In genomic region chr15:28260722-28261121, GRCh38 we compare ENCODE assay signal across 23 cellular contexts.
DNase-seq lines count a peak whose midpoint lies in the region; ATAC-seq, FAIRE-seq and TF ChIP-seq lines count a peak whose summit lies in the region.
"Had no signal": no experiment of that assay in that cellular context is flagged by ENCODE, and none has a peak within 500 bp of the region (broad histone marks: within the 10 kb centered on the region; RNA-seq: fewer than 3 reads in every experiment).

No MANE protein-coding gene starts in this region.

- no peak overlapping the region for H3K4me3 ChIP-seq in bronchial epithelial cell (ENCODE audit: low read depth, low read length)
- no peak overlapping the region for H3K4me3 ChIP-seq in right cardiac atrium (ENCODE audit: low read length)
- H3K4me3 ChIP-seq in naive thymus-derived CD4-positive, alpha-beta T cell (ENCODE audit: low read length): no peak overlapping the region
- H3K4me3 ChIP-seq: left lung, thyroid gland had no signal

- WGBS in right cardiac atrium: 53% methylated on average over 5 of the region's 5 CpGs

- FAIRE-seq in bronchial epithelial cell (lab: Jason Lieb, UNC): peak; percentile 50

- peaks cover 8% of the 10 kb centered on the region for H3K4me1 Mint-ChIP-seq in activated naive CD4-positive, alpha-beta T cell treated with anti-CD3 and anti-CD28 coated beads for 36 hours (ENCODE audit: low read depth)
- peaks cover 5 to 24% (median 16%) of the 10 kb centered on the region in 7 donors for H3K4me1 Mint-ChIP-seq in naive thymus-derived CD4-positive, alpha-beta T cell

- no peaks in the 10 kb centered on the region for H3K27me3 Mint-ChIP-seq in activated naive CD4-positive, alpha-beta T cell treated with anti-CD3 and anti-CD28 coated beads for 36 hours (ENCODE audit: low read depth)
- no peaks in the 10 kb centered on the region for H3K27me3 Mint-ChIP-seq in naive thymus-derived CD4-positive, alpha-beta T cell
- H3K27me3 Mint-ChIP-seq: activated naive CD8-positive, alpha-beta T cell treated with anti-CD3 and anti-CD28 coated beads, Interleukin-2, amount 50 U/mL, for 24 hours; B cell; IgD-negative memory B cell had no signal

- H3K4me1 ChIP-seq in right cardiac atrium (ENCODE audit: control insufficient read depth, insufficient read depth, low read length): peaks cover 2% of the 10 kb centered on the region
- no peaks in the 10 kb centered on the region for H3K4me1 ChIP-seq in naive thymus-derived CD4-positive, alpha-beta T cell (ENCODE audit: control insufficient read depth in 2 of 2, insufficient read depth in 2 of 2, low read length in 2 of 2)
- H3K4me1 ChIP-seq: left lung, thyroid gland had no signal

- POLR2A ChIA-PET in naive thymus-derived CD4-positive, alpha-beta T cell (lab: Charles Lee): no interaction called here

- TF ChIP-seq CTCF in bronchial epithelial cell (IDR thresholded peaks at IDR 0.05; ENCODE audit: insufficient read depth, low read length, severe bottlenecking): no peak

- H3K27ac ChIP-seq in right cardiac atrium (ENCODE audit: low read length): no peak overlapping the region
- H3K27ac ChIP-seq in naive thymus-derived CD4-positive, alpha-beta T cell (ENCODE audit: low read depth, low read length): no peak overlapping the region
- H3K27ac ChIP-seq: left lung, thyroid gland had no signal

- CTCF ChIA-PET in activated naive CD4-positive, alpha-beta T cell treated with anti-CD3 and anti-CD28 coated beads for 36 hours (lab: Charles Lee): no interaction called here
- CTCF ChIA-PET in naive thymus-derived CD4-positive, alpha-beta T cell (lab: Charles Lee): no interaction called here

- H3K4me3 Mint-ChIP-seq in activated naive CD4-positive, alpha-beta T cell treated with anti-CD3 and anti-CD28 coated beads for 36 hours: no peak overlapping the region
- no peak overlapping the region for H3K4me3 Mint-ChIP-seq in naive thymus-derived CD4-positive, alpha-beta T cell
- H3K4me3 Mint-ChIP-seq: activated naive CD8-positive, alpha-beta T cell treated with anti-CD3 and anti-CD28 coated beads, Interleukin-2, amount 50 U/mL, for 24 hours; B cell; IgD-negative memory B cell had no signal

- H3K36me3 ChIP-seq in bronchial epithelial cell (ENCODE audit: control insufficient read depth, insufficient read depth, low read length): peaks cover 9% of the 10 kb centered on the region
- H3K36me3 ChIP-seq in naive thymus-derived CD4-positive, alpha-beta T cell (ENCODE audit: control insufficient read depth in 2 of 3, insufficient read depth in 3 of 3, low read length in 3 of 3): peaks cover 0 to 43% (median 7%) of the 10 kb centered on the region in 3 experiments

- intact Hi-C loops in right cardiac atrium (cut with DNase I): no loop called here
- intact Hi-C loops in activated naive CD4-positive, alpha-beta T cell treated with anti-CD3 and anti-CD28 coated beads for 36 hours (cut with micrococcal nuclease): no loop called here
- intact Hi-C loops in naive thymus-derived CD4-positive, alpha-beta T cell (cut with micrococcal nuclease): no loop called here

- H3K27me3 ChIP-seq in bronchial epithelial cell (ENCODE audit: control insufficient read depth, insufficient read depth, low read length) (no peaks in the 10 kb centered on the region), right cardiac atrium (ENCODE audit: control insufficient read depth, insufficient read depth) (no peaks in the 10 kb centered on the region)
- H3K27me3 ChIP-seq in naive thymus-derived CD4-positive, alpha-beta T cell (ENCODE audit: control insufficient read depth in 2 of 2, insufficient read depth in 2 of 2, low read length in 2 of 2): no peaks in the 10 kb centered on the region
- H3K27me3 ChIP-seq: left lung, thyroid gland had no signal

- ATAC-seq in right cardiac atrium: peak; percentile 71 to 81
- no peak for ATAC-seq in naive thymus-derived CD4-positive, alpha-beta T cell
- ATAC-seq: activated naive CD8-positive, alpha-beta T cell treated with anti-CD3 and anti-CD28 coated beads, Interleukin-2, amount 50 U/mL, for 24 hours; left lung; stimulated activated naive CD8-positive, alpha-beta T cell treated with anti-CD3 and anti-CD28 coated beads, Interleukin-15, Interleukin-2, amounts not matched to agents 100 U/mL and 50 U/mL, for 24 hours had no signal

- no peaks in the 10 kb centered on the region for H3K9me3 Mint-ChIP-seq in activated naive CD4-positive, alpha-beta T cell treated with anti-CD3 and anti-CD28 coated beads for 36 hours
- H3K9me3 Mint-ChIP-seq in naive thymus-derived CD4-positive, alpha-beta T cell: no peaks in the 10 kb centered on the region
- H3K9me3 Mint-ChIP-seq: activated naive CD8-positive, alpha-beta T cell treated with anti-CD3 and anti-CD28 coated beads, Interleukin-2, amount 50 U/mL, for 24 hours; IgD-negative memory B cell had no signal

- DNase-seq in DMS 273 (lab: John Stamatoyannopoulos, UW; ENCODE audit: unreplicated experiment) (peak; percentile 2), DMS 273 treated with DMSO at 0.1 percent for 48 hours (lab: John Stamatoyannopoulos, UW) (no peak), bronchial epithelial cell (ENCODE audit: low read depth) (no peak), right cardiac atrium (peak; percentile 24 to 75 (median 65)), pons (ENCODE audit: low spot score) (peak; percentile 32), GM03348 (ENCODE audit: low spot score) (no peak)
- no peak for DNase-seq in activated naive CD4-positive, alpha-beta T cell treated with anti-CD3 and anti-CD28 coated beads for 36 hours
- DNase-seq in naive thymus-derived CD4-positive, alpha-beta T cell: no peak
- DNase-seq: 8988T; activated CD8-positive, alpha-beta memory T cell treated with anti-CD3 and anti-CD28 coated beads, Interleukin-2, amount 50 U/mL, for 48 hours; activated effector memory CD4-positive, alpha-beta T cell treated with Interleukin-2 at 50 U/mL for 16 hours; activated naive CD8-positive, alpha-beta T cell treated with anti-CD3 and anti-CD28 coated beads, Interleukin-2, amount 50 U/mL, for 24 hours; Calu3; effector memory CD4-positive, alpha-beta T cell; left lung; NCI-H146; NCI-H2171; NCI-H524; stimulated activated CD4-positive, alpha-beta T cell treated with anti-CD3 and anti-CD28 coated beads, Interleukin-2, amount 100 ng/mL, for 48 hours; stimulated activated naive CD8-positive, alpha-beta T cell treated with anti-CD3 and anti-CD28 coated beads, Interleukin-15, Interleukin-2, amounts not matched to agents 100 U/mL and 50 U/mL, for 24 hours; thyroid gland had no signal

- no peaks in the 10 kb centered on the region for H3K9me3 ChIP-seq in right cardiac atrium (ENCODE audit: control insufficient read depth, low read length)
- H3K9me3 ChIP-seq in naive thymus-derived CD4-positive, alpha-beta T cell (ENCODE audit: control insufficient read depth in 2 of 3, low read length in 3 of 3): no peaks in the 10 kb centered on the region
- H3K9me3 ChIP-seq: left lung, thyroid gland had no signal

- H3K36me3 Mint-ChIP-seq in activated naive CD4-positive, alpha-beta T cell treated with anti-CD3 and anti-CD28 coated beads for 36 hours (ENCODE audit: low read depth): peaks cover 28% of the 10 kb centered on the region
- peaks cover 5 to 69% (median 36%) of the 10 kb centered on the region in 5 donors for H3K36me3 Mint-ChIP-seq in naive thymus-derived CD4-positive, alpha-beta T cell

- H3K27ac Mint-ChIP-seq in activated naive CD4-positive, alpha-beta T cell treated with anti-CD3 and anti-CD28 coated beads for 36 hours: no peak overlapping the region
- no peak overlapping the region for H3K27ac Mint-ChIP-seq in naive thymus-derived CD4-positive, alpha-beta T cell
- H3K27ac Mint-ChIP-seq: activated naive CD8-positive, alpha-beta T cell treated with anti-CD3 and anti-CD28 coated beads, Interleukin-2, amount 50 U/mL, for 24 hours; B cell; IgD-negative memory B cell had no signal

Comparison
In these comparisons a context has a peak if more than half of its experiments do, and no peak if none do; other contexts are left out.
1. DNase-seq: peak in DMS 273 (single experiment), right cardiac atrium (3 of 3) and pons (single experiment); none in DMS 273 treated with DMSO at 0.1 percent for 48 hours (single experiment), bronchial epithelial cell (single experiment), activated naive CD4-positive, alpha-beta T cell treated with anti-CD3 and anti-CD28 coated beads for 36 hours (single experiment), GM03348 (single experiment) and naive thymus-derived CD4-positive, alpha-beta T cell (0 of 9).